9 cellular contexts compared by ENCODE assay signal in the genomic region with DNA sequence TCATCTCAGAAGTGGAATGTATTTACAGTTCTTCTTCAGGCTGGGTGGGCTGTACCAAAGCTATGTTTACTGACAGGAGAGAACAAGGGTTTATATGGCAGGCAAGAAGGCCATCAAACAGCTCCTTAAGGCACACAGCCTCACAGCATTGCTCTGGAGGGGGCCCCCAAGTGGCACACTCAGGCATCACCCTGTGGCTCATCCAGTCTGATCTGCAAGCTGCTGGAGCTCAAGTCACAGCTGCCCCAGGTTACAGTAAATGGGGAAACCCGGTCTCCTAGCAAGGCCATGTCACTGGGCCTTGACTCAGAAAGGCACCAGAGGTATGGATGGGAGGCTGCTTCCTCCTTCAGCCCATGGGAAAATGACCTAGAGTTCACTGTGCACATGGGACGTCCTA.
A peak's percentile ranks its signal among the peaks of the same experiment; 100 is the strongest.
DNase-seq lines count a peak whose midpoint lies in the region; TF ChIP-seq lines count a peak whose summit lies in the region.
"Had no signal": no experiment of that assay in that cellular context is flagged by ENCODE, and none has a peak within 500 bp of the region (broad histone marks: within the 10 kb centered on the region; RNA-seq: fewer than 3 reads in every experiment).

No MANE protein-coding gene starts in this region.

- no peaks in the 10 kb centered on the region for H3K4me1 ChIP-seq in PC-9 (replicated peaks; ENCODE audit: insufficient read depth)
- H3K4me1 ChIP-seq: BLaER1 had no signal

- CTCF ChIA-PET in PC-9 (lab: Charles Lee) = interaction anchor here (0.5 kb wide), 1 partner anchor 202 kb away, joined by 9 read pairs; no protein-coding TSS in a partner anchor

- in situ Hi-C loops in G401 (cut with HindIII; ENCODE audit: low sequenced_read_pairs) = no loop called here

- H3K79me2 ChIP-seq in PC-9 (ENCODE audit: low read depth) = no peaks in the 10 kb centered on the region

- H3K9me3 ChIP-seq in PC-9 (ENCODE audit: insufficient read depth, low read depth) = no peaks in the 10 kb centered on the region
- H3K9me3 ChIP-seq: BLaER1 had no signal

- H3K9me2 ChIP-seq in PC-9 (ENCODE audit: insufficient read depth) = no peaks in the 10 kb centered on the region; the same call in 1 of the 2 replicates

- intact Hi-C loops in PC-9 (cut with micrococcal nuclease; ENCODE audit: unreplicated experiment) = no loop called here

- no peaks in the 10 kb centered on the region for H3K36me3 ChIP-seq in PC-9 (ENCODE audit: low read depth)
- H3K36me3 ChIP-seq: BLaER1 had no signal

- TF ChIP-seq CTCF in 22Rv1 (IDR thresholded peaks at IDR 0.05) = peak; percentile 15; the same call in 1 of the 2 replicates
- TF ChIP-seq CTCF in GM12872 (IDR thresholded peaks at IDR 0.05; ENCODE audit: insufficient read depth, low read depth, low read length) = peak; percentile 35
- no peak for TF ChIP-seq CTCF in PC-9 (conservative IDR thresholded peaks at IDR 0.05)
- TF ChIP-seq CTCF in fibroblast of villous mesenchyme (IDR thresholded peaks at IDR 0.05; ENCODE audit: insufficient read depth, low read depth, low read length) = peak; percentile 18

- BruUV-seq in PC-9 (replicated peaks; lab: Mats Ljungman, UMichigan) = no TSS peak

- H4K20me1 ChIP-seq in PC-9 (ENCODE audit: insufficient read depth) = no peaks in the 10 kb centered on the region
- H4K20me1 ChIP-seq: BLaER1 had no signal

- POLR2A ChIA-PET in PC-9 (lab: Charles Lee; ENCODE audit: unreplicated experiment) = no interaction called here

- H3K27ac ChIP-seq in 22Rv1 (no peak overlapping the region), PC-9 (no peak overlapping the region)
- H3K27ac ChIP-seq: BLaER1 had no signal

- peak overlapping the region; percentile 10; the same call in 1 of the 2 replicates for H2AFZ ChIP-seq in PC-9

- no peak overlapping the region for H3K4me2 ChIP-seq in PC-9
- H3K4me2 ChIP-seq: BLaER1 had no signal

- DNase-seq in PC-9 (no peak), fibroblast of villous mesenchyme (ENCODE audit: low read depth) (peak; percentile 33), G401 (ENCODE audit: low spot score) (no peak), NCI-H748 (lab: John Stamatoyannopoulos, UW; ENCODE audit: unreplicated experiment) (no peak), foreskin melanocyte (no peak), hypothalamus (lab: John Stamatoyannopoulos, UW) (no peak)

- H3K27me3 ChIP-seq in PC-9 (ENCODE audit: insufficient read depth, low read depth) = no peaks in the 10 kb centered on the region
- H3K27me3 ChIP-seq: BLaER1 had no signal

- H3K4me3 ChIP-seq in PC-9 = no peak overlapping the region
- no peak overlapping the region for H3K4me3 ChIP-seq in fibroblast of villous mesenchyme (ENCODE audit: low read depth, low read length)
- H3K4me3 ChIP-seq: BLaER1 had no signal

- H3F3A ChIP-seq in PC-9 (ENCODE audit: insufficient read depth, low read depth) = no peaks in the 10 kb centered on the region
